1 cellular context compared by ENCODE assay signal in genomic region chr1:98761238-98761637, GRCh38.
TF ChIP-seq lines count a peak whose summit lies in the region.

No MANE protein-coding gene starts in this region.

TF ChIP-seq in WTC11, 78 proteins besides CTCF, POLR2A, EP300 and RAD21 (continued from another document):
- no peak for TF ChIP-seq TCF7 (CRISPR knock-in tag; IDR thresholded peaks at IDR 0.05; ENCODE audit: low read depth)
- TF ChIP-seq FOXP1 (CRISPR knock-in tag; IDR thresholded peaks at IDR 0.05; ENCODE audit: borderline replicate concordance) = no peak
- no peak for TF ChIP-seq MYBL2 (CRISPR knock-in tag; IDR thresholded peaks at IDR 0.05)
- no peak for TF ChIP-seq CREB1 (CRISPR knock-in tag; IDR thresholded peaks at IDR 0.05)
- no peak for TF ChIP-seq NFE2L1 (CRISPR knock-in tag; IDR thresholded peaks at IDR 0.05)
